11 cellular contexts compared by ENCODE assay signal in genomic region chr6:71396410-71396801, GRCh38.
DNase-seq lines count a peak whose midpoint lies in the region; ATAC-seq and TF ChIP-seq lines count a peak whose summit lies in the region.
"Had no signal": no experiment of that assay in that cellular context is flagged by ENCODE, and none has a peak within 500 bp of the region (broad histone marks: within the 10 kb centered on the region; RNA-seq: fewer than 3 reads in every experiment).

No MANE protein-coding gene starts in this region.

- no peaks in the 10 kb centered on the region for H3K9me3 Mint-ChIP-seq in MCF 10A (ENCODE audit: unreplicated experiment)
- H3K9me3 Mint-ChIP-seq: activated naive CD4-positive, alpha-beta T cell treated with anti-CD3 and anti-CD28 coated beads, Interleukin-2, amount 50 U/mL, for 24 hours had no signal

- POLR2A ChIA-PET in MCF 10A (lab: Yijun Ruan, JAX) = interaction anchor here (0.6 to 4.0 kb wide), 3 partner anchors 8 to 24 kb away, joined by 3 to 33 read pairs (median 15); no protein-coding TSS in a partner anchor

- no peaks in the 10 kb centered on the region for H3K9me3 ChIP-seq in mammary epithelial cell (replicated peaks; ENCODE audit: insufficient read depth, low read length)
- H3K9me3 ChIP-seq in tibial artery = no peaks in the 10 kb centered on the region
- H3K9me3 ChIP-seq in Peyer's patch = no peaks in the 10 kb centered on the region

- TF ChIP-seq CTCF in MCF 10A (IDR thresholded peaks at IDR 0.05; ENCODE audit: unreplicated experiment) = no peak
- TF ChIP-seq CTCF in mammary epithelial cell (conservative IDR thresholded peaks at IDR 0.05 in 1 of 2, IDR thresholded peaks at IDR 0.05 in 1 of 2; ENCODE audit: extremely low read depth in 1 of 2, insufficient read depth in 1 of 2, low read depth in 1 of 2, low read length in 2 of 2) = no peak
- TF ChIP-seq CTCF in tibial artery (IDR thresholded peaks at IDR 0.05) = no peak
- no peak for TF ChIP-seq CTCF in Peyer's patch (IDR thresholded peaks at IDR 0.05)
- no peak for TF ChIP-seq CTCF in omental fat pad (IDR thresholded peaks at IDR 0.05)

- H3K36me3 Mint-ChIP-seq in MCF 10A (ENCODE audit: insufficient read depth, unreplicated experiment) = peaks cover 13% of the 10 kb centered on the region
- H3K36me3 Mint-ChIP-seq: activated naive CD4-positive, alpha-beta T cell treated with anti-CD3 and anti-CD28 coated beads, Interleukin-2, amount 50 U/mL, for 24 hours had no signal

- DNase-seq in MCF 10A (ENCODE audit: unreplicated experiment) (no peak), mammary epithelial cell (no peak), tibial artery (no peak), Peyer's patch (no peak), erythroblast (lab: John Stamatoyannopoulos, UW) (no peak), omental fat pad (ENCODE audit: low spot score) (no peak)
- DNase-seq: GDM1, NCI-H1048 had no signal

- CTCF ChIA-PET in MCF 10A (lab: Yijun Ruan, JAX) (interaction anchor here (0.5 to 1.9 kb wide), 4 partner anchors 9 to 570 kb away, joined by 3 to 13 read pairs (median 4); no protein-coding TSS in a partner anchor), mammary epithelial cell (lab: Charles Lee; ENCODE audit: low non-redundant PET) (interaction anchor here (0.6 kb wide), 1 partner anchor 96 kb away, joined by 5 read pairs; no protein-coding TSS in a partner anchor)

- WGBS in mammary epithelial cell (ENCODE audit: low coverage, missing lambda C conversion rate) = 83% methylated on average over 2 of the region's 2 CpGs

- H3K27me3 Mint-ChIP-seq in MCF 10A (ENCODE audit: insufficient read depth, unreplicated experiment) = no peaks in the 10 kb centered on the region

- H3K4me1 ChIP-seq in mammary epithelial cell (ENCODE audit: insufficient read depth, low read length) = peaks cover 54% of the 10 kb centered on the region
- H3K4me1 ChIP-seq in tibial artery = peaks cover 0 to 64% (median 33%) of the 10 kb centered on the region in 4 donors
- H3K4me1 ChIP-seq in Peyer's patch = peaks cover 0 to 22% (median 0%) of the 10 kb centered on the region in 4 donors

- H3K4me3 Mint-ChIP-seq in MCF 10A (ENCODE audit: unreplicated experiment) = no peak overlapping the region
- H3K4me3 Mint-ChIP-seq: activated naive CD4-positive, alpha-beta T cell treated with anti-CD3 and anti-CD28 coated beads, Interleukin-2, amount 50 U/mL, for 24 hours had no signal

- in situ Hi-C loops in mammary epithelial cell (cut with MboI; ENCODE audit: low sequenced_read_pairs in 2 of 2) = loop anchor here in 1 of 2 donors (25.0 kb wide), 1 partner anchor 641 kb away; no protein-coding TSS in a partner anchor

- H3K36me3 ChIP-seq in mammary epithelial cell (ENCODE audit: insufficient read depth, low read length) (peaks cover 14% of the 10 kb centered on the region), tibial artery (peaks cover 0 to 5% (median 5%) of the 10 kb centered on the region in 3 donors), Peyer's patch (no peaks in the 10 kb centered on the region)

- H3K4me2 ChIP-seq in mammary epithelial cell (ENCODE audit: insufficient read depth, low read depth, low read length) = no peak overlapping the region

- no peaks in the 10 kb centered on the region for H3K27me3 ChIP-seq in mammary epithelial cell (ENCODE audit: insufficient read depth, low read length)
- no peaks in the 10 kb centered on the region for H3K27me3 ChIP-seq in tibial artery
- H3K27me3 ChIP-seq in Peyer's patch = no peaks in the 10 kb centered on the region

- BruUV-seq in MCF 10A (replicated peaks; lab: Mats Ljungman, UMichigan) = no TSS peak
- BruUV-seq in mammary epithelial cell (replicated peaks; lab: Mats Ljungman, UMichigan) = no TSS peak

- peak overlapping the region; percentile 8 for H3K27ac Mint-ChIP-seq in MCF 10A (ENCODE audit: low read depth, unreplicated experiment)
- H3K27ac Mint-ChIP-seq: activated naive CD4-positive, alpha-beta T cell treated with anti-CD3 and anti-CD28 coated beads, Interleukin-2, amount 50 U/mL, for 24 hours had no signal

- H3K4me1 Mint-ChIP-seq in MCF 10A (ENCODE audit: insufficient read depth, unreplicated experiment) = peaks cover 39% of the 10 kb centered on the region
- H3K4me1 Mint-ChIP-seq: activated naive CD4-positive, alpha-beta T cell treated with anti-CD3 and anti-CD28 coated beads, Interleukin-2, amount 50 U/mL, for 24 hours had no signal

- dilution Hi-C loops in mammary epithelial cell (cut with HindIII; ENCODE audit: low sequenced_read_pairs) = no loop called here

- H3K4me3 ChIP-seq in mammary epithelial cell (replicated peaks in 1 of 3; ENCODE audit: insufficient read depth in 1 of 3, low read depth in 2 of 3, low read length in 3 of 3) = no peak overlapping the region
- no peak overlapping the region for H3K4me3 ChIP-seq in tibial artery
- H3K4me3 ChIP-seq in Peyer's patch = no peak overlapping the region

- H4K20me1 ChIP-seq in mammary epithelial cell (ENCODE audit: insufficient read depth, low read length) = no peaks in the 10 kb centered on the region

- peaks cover 73% of the 10 kb centered on the region for H3K79me2 ChIP-seq in mammary epithelial cell (ENCODE audit: insufficient read depth, low read length)

- no peak for TF ChIP-seq POLR2A in Peyer's patch (IDR thresholded peaks at IDR 0.05)
- TF ChIP-seq POLR2A in erythroblast (IDR thresholded peaks at IDR 0.05; ENCODE audit: low read length) = no peak

- ATAC-seq in HG02642 (IDR thresholded peaks at IDR 0.05; ENCODE audit: poor library complexity, unreplicated experiment) (peak; percentile 89), HG03521 (IDR thresholded peaks at IDR 0.05; ENCODE audit: unreplicated experiment) (peak; percentile 76), omental fat pad (ENCODE audit: low FRiP score) (no peak)

- H3K27ac ChIP-seq in mammary epithelial cell (ENCODE audit: insufficient read depth, low read depth, low read length) (no peak overlapping the region), tibial artery (peak overlapping the region; percentile 11 to 33), Peyer's patch (no peak overlapping the region)

- H2AFZ ChIP-seq in mammary epithelial cell (ENCODE audit: low read depth, low read length) = no peak overlapping the region

- H3K9ac ChIP-seq in mammary epithelial cell (ENCODE audit: insufficient read depth, low read length) = no peak overlapping the region

- intact Hi-C loops in MCF 10A (cut with micrococcal nuclease) (no loop called here), mammary epithelial cell (cut with micrococcal nuclease) (no loop called here), tibial artery (cut with DNase I; ENCODE audit: low total_unique reads) (no loop called here)

Comparison
In these comparisons a context has a peak if more than half of its experiments do, and no peak if none do; other contexts are left out.
1. H3K27ac ChIP-seq: peak in tibial artery (2 of 2); none in mammary epithelial cell (single experiment) and Peyer's patch (0 of 4).